In the genomic region with DNA sequence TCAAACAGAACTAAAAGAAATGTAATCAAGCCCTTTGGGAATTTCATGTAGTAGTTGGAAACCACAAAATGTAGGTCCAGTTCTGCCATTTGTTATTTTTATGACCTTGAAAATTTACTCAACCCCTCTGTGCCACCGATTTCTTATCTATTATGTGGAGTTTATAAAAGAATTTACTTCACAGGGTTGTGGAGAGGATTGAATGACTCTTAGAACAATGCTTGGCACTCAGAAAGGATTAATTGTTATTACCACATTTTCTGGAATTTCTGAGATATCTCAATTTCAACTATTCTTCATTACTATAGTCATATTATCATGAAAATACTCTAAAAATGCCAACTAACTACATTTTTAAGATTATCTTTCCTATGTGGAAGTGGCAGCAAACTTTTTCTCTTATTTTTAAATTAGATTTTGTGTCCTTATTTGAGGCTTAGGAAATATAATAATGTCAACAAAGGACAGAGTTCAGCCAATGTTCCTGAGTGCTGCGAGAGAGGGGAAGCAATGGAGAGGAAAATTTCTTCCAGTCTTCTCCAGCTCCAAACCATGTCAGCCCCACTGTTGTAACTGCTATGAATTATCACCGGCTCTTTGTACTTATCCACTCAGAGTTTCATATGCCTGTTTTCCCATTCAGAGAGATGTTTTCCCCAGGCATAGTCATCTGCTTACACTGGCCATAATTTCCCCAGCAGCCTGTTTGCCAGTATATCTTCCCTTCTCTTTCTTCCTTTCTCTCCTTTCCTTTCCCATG, we compare ENCODE assay signal across 20 cellular contexts.
DNase-seq lines count a peak whose midpoint lies in the region; ATAC-seq and TF ChIP-seq lines count a peak whose summit lies in the region.
"Had no signal": no experiment of that assay in that cellular context is flagged by ENCODE, and none has a peak within 500 bp of the region (broad histone marks: within the 10 kb centered on the region; RNA-seq: fewer than 3 reads in every experiment).

No MANE protein-coding gene starts in this region.

- no peaks in the 10 kb centered on the region for H3K9me2 ChIP-seq in SK-N-SH

- no peak for TF ChIP-seq EP300 in SK-N-SH (IDR thresholded peaks at IDR 0.05; ENCODE audit: borderline replicate concordance in 1 of 2, low read depth in 1 of 2, low read length in 1 of 2)

- H3K4me3 ChIP-seq in SK-N-SH (ENCODE audit: low read depth in 2 of 2, low read length in 1 of 2) (no peak overlapping the region), left lung (no peak overlapping the region), uterus (no peak overlapping the region)

- H3K4me1 Mint-ChIP-seq in stimulated activated effector memory CD8-positive, alpha-beta T cell treated with anti-CD3 and anti-CD28 coated beads, Interleukin-12 subunit alpha, Interleukin-12 subunit beta, amount 100 ng/mL, for 72 hours: no peaks in the 10 kb centered on the region

- H3K9me3 Mint-ChIP-seq in stimulated activated effector memory CD8-positive, alpha-beta T cell treated with anti-CD3 and anti-CD28 coated beads, Interleukin-12 subunit alpha, Interleukin-12 subunit beta, amount 100 ng/mL, for 72 hours: peaks cover 15% of the 10 kb centered on the region

- no peak overlapping the region for H3K27ac Mint-ChIP-seq in stimulated activated effector memory CD8-positive, alpha-beta T cell treated with anti-CD3 and anti-CD28 coated beads, Interleukin-12 subunit alpha, Interleukin-12 subunit beta, amount 100 ng/mL, for 72 hours
- H3K27ac Mint-ChIP-seq: CD4-positive, alpha-beta T cell had no signal

- no peaks in the 10 kb centered on the region for H3K36me3 Mint-ChIP-seq in stimulated activated effector memory CD8-positive, alpha-beta T cell treated with anti-CD3 and anti-CD28 coated beads, Interleukin-12 subunit alpha, Interleukin-12 subunit beta, amount 100 ng/mL, for 72 hours

- no peak overlapping the region for H3K9ac ChIP-seq in SK-N-SH

- DNase-seq in SK-N-SH: no peak
- peak; percentile 53 for DNase-seq in NCI-H226
- DNase-seq in left lung: no peak
- DNase-seq in uterus: peak; percentile 22 to 37
- DNase-seq in stimulated activated effector memory CD8-positive, alpha-beta T cell treated with anti-CD3 and anti-CD28 coated beads, Interleukin-12 subunit alpha, Interleukin-12 subunit beta, amount 100 ng/mL, for 72 hours (ENCODE audit: low spot score in 2 of 2): no peak
- no peak for DNase-seq in NCI-H2029 (lab: John Stamatoyannopoulos, UW)
- DNase-seq in stimulated activated naive CD8-positive, alpha-beta T cell treated with anti-CD3 and anti-CD28 coated beads, Interleukin-15, Interleukin-2, amounts not matched to agents 100 U/mL and 50 U/mL, for 24 hours: no peak
- DNase-seq: BE2C; Caco-2; CD4-positive, alpha-beta T cell; GF-D8; GOT3; KBM-7; MV-4-11; NCI-H1694 treated with DMSO at 0.1 percent for 48 hours; NCI-H2227 treated with DMSO at 0.1 percent for 48 hours; NCI-H524 treated with DMSO at 0.1 percent for 48 hours; SHP77 had no signal

- H3F3A ChIP-seq in SK-N-SH (replicated peaks; ENCODE audit: insufficient read depth): peaks cover 9% of the 10 kb centered on the region

- TF ChIP-seq CTCF in SK-N-SH (IDR thresholded peaks at IDR 0.05) (no peak), left lung (IDR thresholded peaks at IDR 0.05) (no peak), uterus (IDR thresholded peaks at IDR 0.05) (no peak)

- no peaks in the 10 kb centered on the region for H4K20me1 ChIP-seq in SK-N-SH (ENCODE audit: insufficient read depth)

- H3K4me1 ChIP-seq in SK-N-SH (ENCODE audit: control insufficient read depth in 1 of 2, insufficient read depth in 2 of 2, low read depth in 1 of 2, low read length in 1 of 2): no peaks in the 10 kb centered on the region
- H3K4me1 ChIP-seq in left lung: peaks cover 0 to 9% of the 10 kb centered on the region in 2 donors
- H3K4me1 ChIP-seq in uterus: peaks cover 0 to 6% of the 10 kb centered on the region in 2 donors
- H3K4me1 ChIP-seq: BE2C, Caco-2 had no signal

- no peaks in the 10 kb centered on the region for H3K9me3 ChIP-seq in SK-N-SH
- H3K9me3 ChIP-seq in left lung: no peaks in the 10 kb centered on the region
- no peaks in the 10 kb centered on the region for H3K9me3 ChIP-seq in uterus
- H3K9me3 ChIP-seq: BE2C, Caco-2 had no signal

- H3K4me2 ChIP-seq in SK-N-SH: no peak overlapping the region

- no peak overlapping the region for H3K4me3 Mint-ChIP-seq in stimulated activated effector memory CD8-positive, alpha-beta T cell treated with anti-CD3 and anti-CD28 coated beads, Interleukin-12 subunit alpha, Interleukin-12 subunit beta, amount 100 ng/mL, for 72 hours
- H3K4me3 Mint-ChIP-seq: CD4-positive, alpha-beta T cell had no signal

- H3K36me3 ChIP-seq in SK-N-SH (replicated peaks in 1 of 2; ENCODE audit: control insufficient read depth in 1 of 2, insufficient read depth in 2 of 2, low read length in 1 of 2): no peaks in the 10 kb centered on the region
- no peaks in the 10 kb centered on the region for H3K36me3 ChIP-seq in left lung
- H3K36me3 ChIP-seq in uterus: no peaks in the 10 kb centered on the region
- H3K36me3 ChIP-seq: BE2C had no signal

- H3K27me3 ChIP-seq in SK-N-SH (ENCODE audit: insufficient read depth): no peaks in the 10 kb centered on the region
- no peaks in the 10 kb centered on the region for H3K27me3 ChIP-seq in left lung
- H3K27me3 ChIP-seq in uterus: no peaks in the 10 kb centered on the region
- H3K27me3 ChIP-seq: BE2C had no signal

- CTCF ChIA-PET in SK-N-SH (lab: Yijun Ruan, JAX): no interaction called here

- WGBS in SK-N-SH (ENCODE audit: low lambda C conversion rate): 40% methylated on average over 3 of the region's 3 CpGs

- intact Hi-C loops in left lung (cut with DNase I) (no loop called here), uterus (cut with DNase I; ENCODE audit: low total_unique reads) (no loop called here)

- TF ChIP-seq RAD21 in SK-N-SH (IDR thresholded peaks at IDR 0.05; ENCODE audit: low read length): no peak

- POLR2A ChIA-PET in SK-N-SH (lab: Yijun Ruan, JAX): no interaction called here

- TF ChIP-seq POLR2A in uterus (IDR thresholded peaks at IDR 0.05): no peak

- H3K79me2 ChIP-seq in SK-N-SH (ENCODE audit: insufficient read depth): no peaks in the 10 kb centered on the region

- H3K27ac ChIP-seq in SK-N-SH (ENCODE audit: low read depth in 2 of 2, low read length in 1 of 2) (peak overlapping the region in 1 of 2 experiments; percentile 28; a peak in 2 of 4 replicates), left lung (no peak overlapping the region), uterus (peak overlapping the region; percentile 32 to 77)
- H3K27ac ChIP-seq: 22Rv1 had no signal

- H2AFZ ChIP-seq in SK-N-SH (ENCODE audit: low read depth): no peak overlapping the region

- ATAC-seq in SK-N-SH treated with all-trans-retinoic acid at 6 μM for 48 hours (no peak), left lung (peak; percentile 19)
- no peak for ATAC-seq in stimulated activated effector memory CD8-positive, alpha-beta T cell treated with anti-CD3 and anti-CD28 coated beads, Interleukin-12 subunit alpha, Interleukin-12 subunit beta, amount 100 ng/mL, for 72 hours
- no peak for ATAC-seq in stimulated activated naive CD8-positive, alpha-beta T cell treated with anti-CD3 and anti-CD28 coated beads, Interleukin-15, Interleukin-2, amounts not matched to agents 100 U/mL and 50 U/mL, for 24 hours

TF ChIP-seq in SK-N-SH treated with all-trans-retinoic acid at 6 μM for 48 hours, 23 proteins besides CTCF, POLR2A, EP300 and RAD21 (continues in another document):
- TF ChIP-seq BACH2 (CRISPR knock-in tag; IDR thresholded peaks at IDR 0.05; ENCODE audit: borderline replicate concordance): no peak
- TF ChIP-seq PPARA (CRISPR knock-in tag; IDR thresholded peaks at IDR 0.05; ENCODE audit: borderline replicate concordance): no peak
- no peak for TF ChIP-seq ZFP30 (CRISPR knock-in tag; IDR thresholded peaks at IDR 0.05)
- no peak for TF ChIP-seq OSR1 (CRISPR knock-in tag; IDR thresholded peaks at IDR 0.05)

TF ChIP-seq in SK-N-SH, 30 proteins besides CTCF, POLR2A, EP300 and RAD21:
- TF ChIP-seq TEAD4 (IDR thresholded peaks at IDR 0.05; ENCODE audit: borderline replicate concordance, insufficient read depth): no peak
- no peak for TF ChIP-seq JUND (IDR thresholded peaks at IDR 0.05)
- no peak for TF ChIP-seq FOXM1 (IDR thresholded peaks at IDR 0.05; ENCODE audit: low read depth)
- no peak for TF ChIP-seq TAF1 (IDR thresholded peaks at IDR 0.05; ENCODE audit: borderline replicate concordance, low read depth, low read length)
- no peak for TF ChIP-seq YY1 (IDR thresholded peaks at IDR 0.05; ENCODE audit: low read depth)
- no peak for TF ChIP-seq POLR2AphosphoS5 (IDR thresholded peaks at IDR 0.05; ENCODE audit: low read depth, low read length)
- TF ChIP-seq, protein P1, sequence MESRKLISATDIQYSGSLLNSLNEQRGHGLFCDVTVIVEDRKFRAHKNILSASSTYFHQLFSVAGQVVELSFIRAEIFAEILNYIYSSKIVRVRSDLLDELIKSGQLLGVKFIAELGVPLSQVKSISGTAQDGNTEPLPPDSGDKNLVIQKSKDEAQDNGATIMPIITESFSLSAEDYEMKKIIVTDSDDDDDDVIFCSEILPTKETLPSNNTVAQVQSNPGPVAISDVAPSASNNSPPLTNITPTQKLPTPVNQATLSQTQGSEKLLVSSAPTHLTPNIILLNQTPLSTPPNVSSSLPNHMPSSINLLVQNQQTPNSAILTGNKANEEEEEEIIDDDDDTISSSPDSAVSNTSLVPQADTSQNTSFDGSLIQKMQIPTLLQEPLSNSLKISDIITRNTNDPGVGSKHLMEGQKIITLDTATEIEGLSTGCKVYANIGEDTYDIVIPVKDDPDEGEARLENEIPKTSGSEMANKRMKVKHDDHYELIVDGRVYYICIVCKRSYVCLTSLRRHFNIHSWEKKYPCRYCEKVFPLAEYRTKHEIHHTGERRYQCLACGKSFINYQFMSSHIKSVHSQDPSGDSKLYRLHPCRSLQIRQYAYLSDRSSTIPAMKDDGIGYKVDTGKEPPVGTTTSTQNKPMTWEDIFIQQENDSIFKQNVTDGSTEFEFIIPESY (IDR thresholded peaks at IDR 0.05; ENCODE audit: borderline replicate concordance, low read depth): no peak

Comparison
In these comparisons a context has a peak if more than half of its experiments do, and no peak if none do; other contexts are left out.
1. DNase-seq: peak in NCI-H226 (single experiment) and uterus (2 of 2); none in SK-N-SH (single experiment), left lung (0 of 2), stimulated activated effector memory CD8-positive, alpha-beta T cell treated with anti-CD3 and anti-CD28 coated beads, Interleukin-12 subunit alpha, Interleukin-12 subunit beta, amount 100 ng/mL, for 72 hours (0 of 2), NCI-H2029 (single experiment) and stimulated activated naive CD8-positive, alpha-beta T cell treated with anti-CD3 and anti-CD28 coated beads, Interleukin-15, Interleukin-2, amounts not matched to agents 100 U/mL and 50 U/mL, for 24 hours (single experiment).
2. H3K27ac ChIP-seq: peak in uterus (2 of 2); none in left lung (0 of 2).